8 cellular contexts compared by ENCODE assay signal in the genomic region with DNA sequence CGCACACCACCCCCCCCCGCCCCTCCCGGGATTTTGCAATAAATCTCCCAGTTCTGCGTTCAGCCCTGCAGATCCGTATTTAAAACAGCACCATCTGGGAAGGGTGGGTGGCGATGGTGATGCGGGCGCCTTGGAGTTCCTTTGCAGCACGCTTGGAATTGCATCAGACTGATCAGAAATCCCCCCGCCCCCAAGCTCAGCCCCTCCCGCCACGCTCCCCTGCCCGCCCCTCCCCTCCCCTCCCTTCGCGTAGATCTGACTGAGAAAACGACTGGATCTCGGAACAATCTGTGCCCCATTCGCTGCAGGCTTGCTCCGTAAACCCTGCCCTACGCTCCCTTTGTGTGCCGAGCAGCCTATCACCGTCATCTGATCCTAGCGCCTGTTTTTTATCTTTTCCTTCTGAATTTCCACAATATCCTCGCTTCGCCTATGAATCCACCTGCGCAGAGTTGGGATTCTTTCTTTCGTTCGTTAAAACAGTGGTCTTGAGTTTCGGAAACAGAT. TPM values are rescaled to one million over a fixed set of nuclear protein-coding genes. Genes with fewer than 3 reads are reported as not detected.
DNase-seq lines count a peak whose midpoint lies in the region; ATAC-seq and TF ChIP-seq lines count a peak whose summit lies in the region.

No MANE protein-coding gene starts in this region.

- H3K4me1 ChIP-seq in iPS-20b (ENCODE audit: insufficient read depth, low read length) (peaks cover 19% of the 10 kb centered on the region; the same call in 1 of the 2 replicates), thoracic aorta (ENCODE audit: control insufficient read depth in 1 of 2, low read depth in 2 of 2) (peaks cover 17 to 19% of the 10 kb centered on the region in 2 donors)

- H3K9ac ChIP-seq in iPS-20b (ENCODE audit: low read depth, low read length) = peak overlapping the region; percentile 89

- intact Hi-C loops in activated T-helper 1 cell treated with anti-CD3 and anti-CD28 coated beads, Interleukin-12 subunit alpha, Interleukin-12 subunit beta, Interleukin-2, Interleukin-4 antibody, amounts not matched to agents 30 ng/mL and 10 ng/mL and 1 ng/mL, durations not matched to agents 14 hours and 24 hours and 36 hours (cut with micrococcal nuclease) = no loop called here

- no peak overlapping the region for H3K27ac Mint-ChIP-seq in activated T-helper 1 cell treated with anti-CD3 and anti-CD28 coated beads, Interleukin-12 subunit alpha, Interleukin-12 subunit beta, Interleukin-2, Interleukin-4 antibody, amounts not matched to agents 30 ng/mL and 10 ng/mL and 1 ng/mL, durations not matched to agents 14 hours and 24 hours and 36 hours

- H3K9me3 ChIP-seq in iPS-20b (ENCODE audit: insufficient read depth, low read depth, low read length) (no peaks in the 10 kb centered on the region), thoracic aorta (no peaks in the 10 kb centered on the region)

- TF ChIP-seq CTCF in astrocyte of the cerebellum (IDR thresholded peaks at IDR 0.05; ENCODE audit: low read depth, low read length, missing control alignments) = no peak
- TF ChIP-seq CTCF in thoracic aorta (IDR thresholded peaks at IDR 0.05) = no peak

- peak overlapping the region; percentile 72 for H3K4me3 ChIP-seq in astrocyte of the cerebellum (ENCODE audit: low read depth, low read length)
- peak overlapping the region; percentile 81 for H3K4me3 ChIP-seq in iPS-20b (ENCODE audit: low read length)
- H3K4me3 ChIP-seq in thoracic aorta = peak overlapping the region; percentile 74

- H3K4me1 Mint-ChIP-seq in activated T-helper 1 cell treated with anti-CD3 and anti-CD28 coated beads, Interleukin-12 subunit alpha, Interleukin-12 subunit beta, Interleukin-2, Interleukin-4 antibody, amounts not matched to agents 30 ng/mL and 10 ng/mL and 1 ng/mL, durations not matched to agents 14 hours and 24 hours and 36 hours (ENCODE audit: low read depth) = no peaks in the 10 kb centered on the region

- peak; percentile 24 for ATAC-seq in thoracic aorta (ENCODE audit: insufficient number of reproducible peaks, low FRiP score, low read depth)
- no peak for ATAC-seq in GM18519 (IDR thresholded peaks at IDR 0.05; ENCODE audit: low FRiP score, unreplicated experiment)
- ATAC-seq in HG02885 (IDR thresholded peaks at IDR 0.05; ENCODE audit: poor library complexity, unreplicated experiment) = no peak

- H3K27ac ChIP-seq in iPS-20b (ENCODE audit: low read length) (peak overlapping the region; percentile 96), thoracic aorta (peak overlapping the region in 1 of 2 donors; percentile 38)

- H3K36me3 ChIP-seq in iPS-20b (ENCODE audit: insufficient read depth, low read depth, low read length) (no peaks in the 10 kb centered on the region), thoracic aorta (no peaks in the 10 kb centered on the region)

- H3K27me3 ChIP-seq in iPS-20b (ENCODE audit: insufficient read depth, low read length) (peaks cover 38% of the 10 kb centered on the region), thoracic aorta (replicated peaks; ENCODE audit: insufficient read depth) (peaks cover 9% of the 10 kb centered on the region)

- H3K36me3 Mint-ChIP-seq in activated T-helper 1 cell treated with anti-CD3 and anti-CD28 coated beads, Interleukin-12 subunit alpha, Interleukin-12 subunit beta, Interleukin-2, Interleukin-4 antibody, amounts not matched to agents 30 ng/mL and 10 ng/mL and 1 ng/mL, durations not matched to agents 14 hours and 24 hours and 36 hours (ENCODE audit: low read depth) = no peaks in the 10 kb centered on the region

- in situ Hi-C loops in astrocyte of the cerebellum (cut with HindIII; ENCODE audit: low sequenced_read_pairs) = no loop called here

- peaks cover 43% of the 10 kb centered on the region for H3K27me3 Mint-ChIP-seq in activated T-helper 1 cell treated with anti-CD3 and anti-CD28 coated beads, Interleukin-12 subunit alpha, Interleukin-12 subunit beta, Interleukin-2, Interleukin-4 antibody, amounts not matched to agents 30 ng/mL and 10 ng/mL and 1 ng/mL, durations not matched to agents 14 hours and 24 hours and 36 hours (ENCODE audit: insufficient read depth)

- H3K9me3 Mint-ChIP-seq in activated T-helper 1 cell treated with anti-CD3 and anti-CD28 coated beads, Interleukin-12 subunit alpha, Interleukin-12 subunit beta, Interleukin-2, Interleukin-4 antibody, amounts not matched to agents 30 ng/mL and 10 ng/mL and 1 ng/mL, durations not matched to agents 14 hours and 24 hours and 36 hours = peaks cover 10% of the 10 kb centered on the region

- DNase-seq in DMS 273 (lab: John Stamatoyannopoulos, UW; ENCODE audit: unreplicated experiment) (peak; percentile 74), NCI-H1930 (lab: John Stamatoyannopoulos, UW) (peak; percentile 82 to 86), astrocyte of the cerebellum (ENCODE audit: low read depth) (no peak), thoracic aorta (ENCODE audit: low spot score) (no peak)
- DNase-seq in activated T-helper 1 cell treated with anti-CD3 and anti-CD28 coated beads, Interleukin-12 subunit alpha, Interleukin-12 subunit beta, Interleukin-2, Interleukin-4 antibody, amounts not matched to agents 30 ng/mL and 10 ng/mL and 1 ng/mL, durations not matched to agents 14 hours and 24 hours and 36 hours (ENCODE audit: low spot score) = no peak

- no peak overlapping the region for H3K4me3 Mint-ChIP-seq in activated T-helper 1 cell treated with anti-CD3 and anti-CD28 coated beads, Interleukin-12 subunit alpha, Interleukin-12 subunit beta, Interleukin-2, Interleukin-4 antibody, amounts not matched to agents 30 ng/mL and 10 ng/mL and 1 ng/mL, durations not matched to agents 14 hours and 24 hours and 36 hours

RNA-seq across cellular contexts. Expression of a gene that starts 18.1 kb away (rescaled TPM):
- 1 to 10 TPM in 1 of 2 donors, under 1 TPM in 1; 0.42 to 4.7 TPM for total RNA-seq in thoracic aorta
- total RNA-seq in activated T-helper 1 cell treated with anti-CD3 and anti-CD28 coated beads, Interleukin-12 subunit alpha, Interleukin-12 subunit beta, Interleukin-2, Interleukin-4 antibody, amounts not matched to agents 30 ng/mL and 10 ng/mL and 1 ng/mL, durations not matched to agents 14 hours and 24 hours and 36 hours = not detected in 2 replicates

Comparison
In these comparisons a context has a peak if more than half of its experiments do, and no peak if none do; other contexts are left out.
1. DNase-seq: peak in DMS 273 (single experiment) and NCI-H1930 (2 of 2); none in astrocyte of the cerebellum (single experiment), thoracic aorta (single experiment) and activated T-helper 1 cell treated with anti-CD3 and anti-CD28 coated beads, Interleukin-12 subunit alpha, Interleukin-12 subunit beta, Interleukin-2, Interleukin-4 antibody, amounts not matched to agents 30 ng/mL and 10 ng/mL and 1 ng/mL, durations not matched to agents 14 hours and 24 hours and 36 hours (single experiment).
2. Peak in every context shown above with its lines, with median percentiles within 50 percentile points of each other: H3K4me3 ChIP-seq.